Comparison of ENCODE assay signal across 20 cellular contexts in genomic region chr17:82553210-82553930, GRCh38. TPM values are rescaled to one million over a fixed set of nuclear protein-coding genes. Genes with fewer than 3 reads are reported as not detected.
DNase-seq lines count a peak whose midpoint lies in the region; ATAC-seq and TF ChIP-seq lines count a peak whose summit lies in the region.
"Had no signal": no experiment of that assay in that cellular context is flagged by ENCODE, and none has a peak within 500 bp of the region (broad histone marks: within the 10 kb centered on the region; RNA-seq: fewer than 3 reads in every experiment).

No MANE protein-coding gene starts in this region.

- no peak for TF ChIP-seq CTCF in coronary artery (IDR thresholded peaks at IDR 0.05)
- TF ChIP-seq CTCF in transverse colon (IDR thresholded peaks at IDR 0.05), result no peak

- peaks cover 12% of the 10 kb centered on the region for H3K4me1 Mint-ChIP-seq in T-helper 2 cell treated with Interferon-gamma antibody and Interleukin-4, amounts not matched to agents 5 μg/mL and 100 μg/mL, for 36 hours (ENCODE audit: low read depth)

- peak overlapping the region; percentile 44 for H3K9ac ChIP-seq in NT2/D1 (ENCODE audit: insufficient read length, low read depth)
- no peak overlapping the region for H3K9ac ChIP-seq in GM23248
- H3K9ac ChIP-seq: SK-N-SH had no signal

- H3K27me3 ChIP-seq in NT2/D1 (ENCODE audit: insufficient read depth, insufficient read length) (no peaks in the 10 kb centered on the region), transverse colon (no peaks in the 10 kb centered on the region), GM23248 (replicated peaks; ENCODE audit: insufficient read depth) (no peaks in the 10 kb centered on the region)

- no peak overlapping the region for H3K4me3 Mint-ChIP-seq in T-helper 2 cell treated with Interferon-gamma antibody and Interleukin-4, amounts not matched to agents 5 μg/mL and 100 μg/mL, for 36 hours
- H3K4me3 Mint-ChIP-seq: activated T-helper 1 cell treated with anti-CD3 and anti-CD28 coated beads, Interleukin-12 subunit alpha, Interleukin-12 subunit beta, Interleukin-2, Interleukin-4 antibody, amounts not matched to agents 30 ng/mL and 10 ng/mL and 1 ng/mL, durations not matched to agents 14 hours and 24 hours and 36 hours; CD14-positive monocyte; stimulated activated naive B cell treated with anti-CD40 and anti-IgM and Interleukin-4, amounts not matched to agents 10 μg/mL and 1 μg/mL and 100 μg/mL, for 72 hours had no signal

- H3F3A ChIP-seq in GM23248 (ENCODE audit: insufficient read depth), result peaks cover 6% of the 10 kb centered on the region; the same call in 1 of the 2 replicates

- H3K9me3 Mint-ChIP-seq in T-helper 2 cell treated with Interferon-gamma antibody and Interleukin-4, amounts not matched to agents 5 μg/mL and 100 μg/mL, for 36 hours, result no peaks in the 10 kb centered on the region
- H3K9me3 Mint-ChIP-seq: activated T-helper 1 cell treated with anti-CD3 and anti-CD28 coated beads, Interleukin-12 subunit alpha, Interleukin-12 subunit beta, Interleukin-2, Interleukin-4 antibody, amounts not matched to agents 30 ng/mL and 10 ng/mL and 1 ng/mL, durations not matched to agents 14 hours and 24 hours and 36 hours; CD14-positive monocyte; stimulated activated naive B cell treated with anti-CD40 and anti-IgM and Interleukin-4, amounts not matched to agents 10 μg/mL and 1 μg/mL and 100 μg/mL, for 72 hours had no signal

- TF ChIP-seq EP300 in transverse colon (IDR thresholded peaks at IDR 0.05; ENCODE audit: low read depth), result no peak

- no peak for ATAC-seq in HG03045 (IDR thresholded peaks at IDR 0.05; ENCODE audit: unreplicated experiment)
- ATAC-seq: stimulated activated naive B cell treated with anti-CD40 and anti-IgM and Interleukin-4, amounts not matched to agents 10 μg/mL and 1 μg/mL and 100 μg/mL, for 72 hours had no signal

- no peak overlapping the region for H3K27ac Mint-ChIP-seq in T-helper 2 cell treated with Interferon-gamma antibody and Interleukin-4, amounts not matched to agents 5 μg/mL and 100 μg/mL, for 36 hours
- H3K27ac Mint-ChIP-seq: activated T-helper 1 cell treated with anti-CD3 and anti-CD28 coated beads, Interleukin-12 subunit alpha, Interleukin-12 subunit beta, Interleukin-2, Interleukin-4 antibody, amounts not matched to agents 30 ng/mL and 10 ng/mL and 1 ng/mL, durations not matched to agents 14 hours and 24 hours and 36 hours had no signal

- no peaks in the 10 kb centered on the region for H3K36me3 Mint-ChIP-seq in T-helper 2 cell treated with Interferon-gamma antibody and Interleukin-4, amounts not matched to agents 5 μg/mL and 100 μg/mL, for 36 hours (ENCODE audit: low read depth)

- in situ Hi-C loops in transverse colon (cut with MboI; ENCODE audit: low pct_ligation_motif_present in 1 of 4, low pct_unique_long_range_greater_than_20kb in 1 of 4, low sequenced_read_pairs in 3 of 4), result loop anchor here in 1 of 4 donors (10.0 kb wide), 2 partner anchors 69 to 199 kb away; partner anchors contain the start of gene TEX19
- in situ Hi-C loops in GM23248 (cut with MboI), result no loop called here

- no peak overlapping the region for H3K4me2 ChIP-seq in GM23248 (ENCODE audit: unreplicated experiment)
- H3K4me2 ChIP-seq: SK-N-SH had no signal

- H3K9me3 ChIP-seq in NT2/D1 (ENCODE audit: insufficient read depth, low read length) (no peaks in the 10 kb centered on the region), mesodermal cell (ENCODE audit: control insufficient read depth, low read length) (no peaks in the 10 kb centered on the region), transverse colon (no peaks in the 10 kb centered on the region), GM23248 (ENCODE audit: low read depth) (no peaks in the 10 kb centered on the region)
- H3K9me3 ChIP-seq: SK-N-SH had no signal

- peaks cover 14% of the 10 kb centered on the region for H4K20me1 ChIP-seq in GM23248 (ENCODE audit: insufficient read depth)

- peaks cover 13% of the 10 kb centered on the region for H3K36me3 ChIP-seq in NT2/D1 (ENCODE audit: insufficient read depth, insufficient read length, low read length)
- peaks cover 17% of the 10 kb centered on the region for H3K36me3 ChIP-seq in mesodermal cell (ENCODE audit: control insufficient read depth, insufficient read depth, low read length)
- no peaks in the 10 kb centered on the region for H3K36me3 ChIP-seq in transverse colon
- H3K36me3 ChIP-seq in GM23248 (ENCODE audit: low read depth), result no peaks in the 10 kb centered on the region

- WGBS in mesodermal cell (ENCODE audit: insufficient coverage in 2 of 2), 2 experiments, result 83 to 90% methylated on average over 16 to 18 of the region's 18 CpGs
- WGBS in transverse colon (ENCODE audit: low coverage in 1 of 2), 2 donors, result 79% methylated on average over 18 of the region's 18 CpGs; no CpG with 5 or more reads in 1 of the 2 donors
- WGBS in GM23248 (ENCODE audit: low coverage in 1 of 2, low lambda C conversion rate in 2 of 2, missing lambda C conversion rate in 2 of 2), 2 experiments, result 73 to 77% methylated on average over 18 of the region's 18 CpGs

- H3K4me1 ChIP-seq in NT2/D1 (ENCODE audit: insufficient read depth, insufficient read length), result peaks cover 15% of the 10 kb centered on the region
- peaks cover 13% of the 10 kb centered on the region for H3K4me1 ChIP-seq in mesodermal cell (ENCODE audit: control insufficient read depth, insufficient read depth, low read length, poor library complexity, severe bottlenecking)
- peaks cover 30 to 61% (median 44%) of the 10 kb centered on the region in 4 donors for H3K4me1 ChIP-seq in transverse colon
- H3K4me1 ChIP-seq in GM23248 (ENCODE audit: insufficient read depth), result peaks cover 6% of the 10 kb centered on the region; the same call in 1 of the 2 replicates

- H3K27me3 Mint-ChIP-seq in T-helper 2 cell treated with Interferon-gamma antibody and Interleukin-4, amounts not matched to agents 5 μg/mL and 100 μg/mL, for 36 hours (ENCODE audit: low read depth), result no peaks in the 10 kb centered on the region
- H3K27me3 Mint-ChIP-seq: stimulated activated naive B cell treated with anti-CD40 and anti-IgM and Interleukin-4, amounts not matched to agents 10 μg/mL and 1 μg/mL and 100 μg/mL, for 72 hours had no signal

- H3K27ac ChIP-seq in coronary artery (peak overlapping the region; percentile 73 to 74), mesodermal cell (ENCODE audit: low read depth, low read length, severe bottlenecking) (peak overlapping the region; percentile 29), transverse colon (peak overlapping the region; percentile 67 to 83 (median 68)), GM23248 (no peak overlapping the region)

- H2AFZ ChIP-seq in GM23248, result no peak overlapping the region

- DNase-seq in NT2/D1 (ENCODE audit: low read depth, low spot score), result no peak
- DNase-seq in coronary artery (ENCODE audit: low spot score), result no peak
- no peak for DNase-seq in transverse colon
- no peak for DNase-seq in T-helper 2 cell treated with Interferon-gamma antibody and Interleukin-4, amounts not matched to agents 5 μg/mL and 100 μg/mL, for 36 hours (ENCODE audit: low spot score)
- DNase-seq in kidney tubule cell (ENCODE audit: low spot score), result no peak
- DNase-seq in GM23248, result no peak
- DNase-seq: activated CD4-positive, alpha-beta T cell treated with anti-CD3 and anti-CD28 coated beads, Interleukin-2, amount 50 U/mL, for 4 hours; DMS53; effector CD4-positive, alpha-beta T cell; Kasumi-1; NCI-H1436; NCI-H446 treated with DMSO at 0.1 percent for 48 hours; OCI-M1; SK-N-SH; small intestine; stimulated activated naive B cell treated with anti-CD40 and anti-IgM and Interleukin-4, amounts not matched to agents 10 μg/mL and 1 μg/mL and 100 μg/mL, for 72 hours had no signal

- intact Hi-C loops in transverse colon (cut with DNase I; ENCODE audit: low total_unique reads), result loop anchor here (5.0 to 10.0 kb wide), 2 partner anchors 59 to 96 kb away; partner anchors contain the start of gene NARF

- no peak for TF ChIP-seq POLR2A in transverse colon (IDR thresholded peaks at IDR 0.05)

- no peak overlapping the region for H3K4me3 ChIP-seq in NT2/D1 (ENCODE audit: insufficient read length, low read depth)
- H3K4me3 ChIP-seq in coronary artery, result no peak overlapping the region
- H3K4me3 ChIP-seq in mesodermal cell (ENCODE audit: extremely low read depth, insufficient read depth, low read length, poor library complexity, severe bottlenecking), result no peak overlapping the region
- no peak overlapping the region for H3K4me3 ChIP-seq in transverse colon
- H3K4me3 ChIP-seq in GM23248, result no peak overlapping the region

- H3K79me2 ChIP-seq in GM23248 (ENCODE audit: insufficient read depth), result peaks cover 100% of the 10 kb centered on the region

- no peaks in the 10 kb centered on the region for H3K9me2 ChIP-seq in GM23248 (ENCODE audit: insufficient read depth)
- H3K9me2 ChIP-seq: SK-N-SH had no signal

RNA-seq across cellular contexts. Expression of gene FOXK2, which starts 33.8 kb away (rescaled TPM):
- 51.4 TPM for polyA plus RNA-seq in mesodermal cell (2013, experiment 1 of 2)
- 53.7 TPM for polyA plus RNA-seq in mesodermal cell (2013, experiment 2 of 2)
- 100 to 1,000 TPM in 2 of 4 donors, 10 to 100 TPM in 2; 41.2 to 216 (median 106) TPM for total RNA-seq in transverse colon
- 38.4 and 43.0 TPM in 2 replicates for total RNA-seq in GM23248 (2014; rRNA removed; shearing (Covaris generic))
- polyA plus RNA-seq in GM23248 (2016; fragmentation: Nextera tagmentation; extraction: Ambion mirVana), result 5.6 and 6.6 TPM in 2 replicates
